9 cellular contexts compared by ENCODE assay signal in genomic region chrX:155048997-155049619, GRCh38. TPM values are rescaled to one million over a fixed set of nuclear protein-coding genes. Genes with fewer than 3 reads are reported as not detected.
DNase-seq lines count a peak whose midpoint lies in the region; ATAC-seq and TF ChIP-seq lines count a peak whose summit lies in the region.
"Had no signal": no experiment of that assay in that cellular context is flagged by ENCODE, and none has a peak within 500 bp of the region (broad histone marks: within the 10 kb centered on the region; RNA-seq: fewer than 3 reads in every experiment).

No MANE protein-coding gene starts in this region.

- H3K27ac Mint-ChIP-seq in neural crest cell (ENCODE audit: unreplicated experiment): no peak overlapping the region

- no peak overlapping the region for H3K27ac ChIP-seq in esophagus muscularis mucosa (replicated peaks in 1 of 4)

- H3K4me3 Mint-ChIP-seq in neural crest cell: no peak overlapping the region
- H3K4me3 Mint-ChIP-seq: central memory CD8-positive, alpha-beta T cell had no signal

- 47% methylated on average over 9 of the region's 9 CpGs for WGBS in esophagus muscularis mucosa

- peaks cover 16% of the 10 kb centered on the region for H3K36me3 Mint-ChIP-seq in neural crest cell (ENCODE audit: low read depth)

- H3K4me1 Mint-ChIP-seq in neural crest cell: peaks cover 3% of the 10 kb centered on the region

- intact Hi-C loops in esophagus muscularis mucosa (cut with DNase I): no loop called here

- no peaks in the 10 kb centered on the region for H3K27me3 Mint-ChIP-seq in neural crest cell (ENCODE audit: low read depth)
- H3K27me3 Mint-ChIP-seq: central memory CD8-positive, alpha-beta T cell had no signal

- no peaks in the 10 kb centered on the region for H3K27me3 ChIP-seq in esophagus muscularis mucosa

- H3K36me3 ChIP-seq in esophagus muscularis mucosa: peaks cover 0 to 25% (median 9%) of the 10 kb centered on the region in 4 donors

- DNase-seq in NCI-H345 (lab: John Stamatoyannopoulos, UW) (peak; percentile 21), NCI-H345 treated with DMSO at 0.1 percent for 48 hours (lab: John Stamatoyannopoulos, UW; ENCODE audit: unreplicated experiment) (no peak), NB4 (ENCODE audit: low read depth) (peak; percentile 79), esophagus muscularis mucosa (ENCODE audit: extremely low spot score) (no peak), neural crest cell (ENCODE audit: low read depth, low spot score) (peak; percentile 44)
- DNase-seq in activated CD4-positive, alpha-beta T cell treated with anti-CD3 and anti-CD28 coated beads, Interleukin-2, amount 50 U/mL, for 4 hours: peak; percentile 23

- H3K4me3 ChIP-seq in NB4 (ENCODE audit: low read depth, low read length) (no peak overlapping the region), esophagus muscularis mucosa (no peak overlapping the region)

- no peaks in the 10 kb centered on the region for H3K9me3 ChIP-seq in esophagus muscularis mucosa

- TF ChIP-seq POLR2A in NB4 (IDR thresholded peaks at IDR 0.05; ENCODE audit: extremely low read depth, insufficient read length) (no peak), esophagus muscularis mucosa (IDR thresholded peaks at IDR 0.05; ENCODE audit: low read depth) (no peak)

- H3K9me3 Mint-ChIP-seq in neural crest cell: peaks cover 4% of the 10 kb centered on the region
- H3K9me3 Mint-ChIP-seq: central memory CD8-positive, alpha-beta T cell had no signal

- peaks cover 0 to 8% (median 2%) of the 10 kb centered on the region in 4 donors for H3K4me1 ChIP-seq in esophagus muscularis mucosa

- no peak for TF ChIP-seq EP300 in esophagus muscularis mucosa (IDR thresholded peaks at IDR 0.05)

- ATAC-seq in HG02623 (IDR thresholded peaks at IDR 0.05; ENCODE audit: unreplicated experiment): no peak
- no peak for ATAC-seq in HG02571 (IDR thresholded peaks at IDR 0.05; ENCODE audit: unreplicated experiment)

- TF ChIP-seq CTCF in NB4 (IDR thresholded peaks at IDR 0.05; ENCODE audit: low read depth, low read length) (peak; percentile 71), esophagus muscularis mucosa (IDR thresholded peaks at IDR 0.05) (peak; percentile 31 to 54 (median 31)), neural crest cell (conservative IDR thresholded peaks at IDR 0.05) (peak; percentile 55)

RNA-seq across cellular contexts. Expression of gene CMC4, which starts 21.8 kb away (rescaled TPM):
- total RNA-seq in esophagus muscularis mucosa: 10 to 100 TPM; 28.0 to 36.3 (median 32.9) TPM
- 4.3 and 7.8 TPM in 2 replicates for total RNA-seq in neural crest cell

RNA-seq across cellular contexts. Expression of gene MTCP1, which starts 21.8 kb away (rescaled TPM):
- 1 to 10 TPM; 2.5 to 4.4 (median 4.2) TPM for total RNA-seq in esophagus muscularis mucosa
- total RNA-seq in neural crest cell: 10.7 and 15.3 TPM in 2 replicates

RNA-seq across cellular contexts. Expression of gene BRCC3, which starts 22.2 kb away (rescaled TPM):
- 10 to 100 TPM; 10.9 to 18.8 (median 16.8) TPM for total RNA-seq in esophagus muscularis mucosa
- total RNA-seq in neural crest cell: 31.4 and 36.0 TPM in 2 replicates

RNA-seq across cellular contexts. Expression of gene FUNDC2, which starts 22.5 kb away (rescaled TPM):
- total RNA-seq in esophagus muscularis mucosa: 10 to 100 TPM; 73.8 to 98.2 (median 95.9) TPM
- total RNA-seq in neural crest cell: 105 and 115 TPM in 2 replicates

RNA-seq across cellular contexts. Expression of gene F8, which starts 26.6 kb away (rescaled TPM):
- 10 to 100 TPM; 17.0 to 30.0 (median 22.3) TPM for total RNA-seq in esophagus muscularis mucosa
- 2.1 and 2.3 TPM in 2 replicates for total RNA-seq in neural crest cell

Comparison
In these comparisons a context has a peak if more than half of its experiments do, and no peak if none do; other contexts are left out.
1. DNase-seq: peak in NCI-H345 (single experiment), NB4 (single experiment), activated CD4-positive, alpha-beta T cell treated with anti-CD3 and anti-CD28 coated beads, Interleukin-2, amount 50 U/mL, for 4 hours (2 of 2) and neural crest cell (single experiment); none in NCI-H345 treated with DMSO at 0.1 percent for 48 hours (single experiment) and esophagus muscularis mucosa (single experiment).
2. Peak in every context shown above with its lines, with median percentiles within 50 percentile points of each other: CTCF ChIP-seq.